ENCODE assay signal across 10 cellular contexts in genomic region chr10:71597821-71598498, GRCh38.
DNase-seq lines count a peak whose midpoint lies in the region; ATAC-seq and TF ChIP-seq lines count a peak whose summit lies in the region.
"Had no signal": no experiment of that assay in that cellular context is flagged by ENCODE, and none has a peak within 500 bp of the region (broad histone marks: within the 10 kb centered on the region; RNA-seq: fewer than 3 reads in every experiment).

No MANE protein-coding gene starts in this region.

- no peak overlapping the region for H3K27ac ChIP-seq in GM23338 (ENCODE audit: low read depth)
- H3K27ac ChIP-seq in VCaP: peak overlapping the region; percentile 43
- H3K27ac ChIP-seq in hepatocyte: peak overlapping the region; percentile 75
- peak overlapping the region; percentile 5 to 79 (median 65) for H3K27ac ChIP-seq in stomach

- H3K9me2 ChIP-seq in GM23338 (ENCODE audit: insufficient read depth) (no peaks in the 10 kb centered on the region), hepatocyte (replicated peaks; ENCODE audit: insufficient read depth) (no peaks in the 10 kb centered on the region)

- no peaks in the 10 kb centered on the region for H3K9me3 Mint-ChIP-seq in GM23338
- no peaks in the 10 kb centered on the region for H3K9me3 Mint-ChIP-seq in activated naive CD4-positive, alpha-beta T cell treated with anti-CD3 and anti-CD28 coated beads for 36 hours
- H3K9me3 Mint-ChIP-seq: central memory CD8-positive, alpha-beta T cell had no signal

- no peak overlapping the region for H3K4me3 Mint-ChIP-seq in GM23338
- no peak overlapping the region for H3K4me3 Mint-ChIP-seq in activated naive CD4-positive, alpha-beta T cell treated with anti-CD3 and anti-CD28 coated beads for 36 hours
- H3K4me3 Mint-ChIP-seq: central memory CD8-positive, alpha-beta T cell had no signal

- H3K4me1 ChIP-seq in GM23338 (ENCODE audit: insufficient read depth) (no peaks in the 10 kb centered on the region), hepatocyte (ENCODE audit: insufficient read depth) (peaks cover 10% of the 10 kb centered on the region), stomach (peaks cover 12 to 25% (median 19%) of the 10 kb centered on the region in 4 donors)

- H3K4me2 ChIP-seq in GM23338 (no peak overlapping the region), hepatocyte (no peak overlapping the region)

- H3K4me3 ChIP-seq in GM23338: no peak overlapping the region
- H3K4me3 ChIP-seq in hepatocyte: no peak overlapping the region
- no peak overlapping the region for H3K4me3 ChIP-seq in stomach

- TF ChIP-seq POLR2A in stomach (IDR thresholded peaks at IDR 0.05): no peak

- H3K4me1 Mint-ChIP-seq in GM23338: peaks cover 2% of the 10 kb centered on the region; the same call in 1 of the 3 replicates
- H3K4me1 Mint-ChIP-seq in activated naive CD4-positive, alpha-beta T cell treated with anti-CD3 and anti-CD28 coated beads for 36 hours (ENCODE audit: low read depth): peaks cover 6% of the 10 kb centered on the region
- H3K4me1 Mint-ChIP-seq: central memory CD8-positive, alpha-beta T cell had no signal

- H3K9me3 ChIP-seq in hepatocyte (ENCODE audit: low read depth) (no peaks in the 10 kb centered on the region), stomach (no peaks in the 10 kb centered on the region)

- intact Hi-C loops in stomach (cut with DNase I; ENCODE audit: low total_unique reads): no loop called here
- intact Hi-C loops in activated naive CD4-positive, alpha-beta T cell treated with anti-CD3 and anti-CD28 coated beads for 36 hours (cut with micrococcal nuclease): no loop called here

- DNase-seq in GM23338 (ENCODE audit: low spot score) (no peak), hepatocyte (ENCODE audit: low spot score) (no peak), stomach (no peak), NCI-H446 treated with DMSO at 0.1 percent for 48 hours (lab: John Stamatoyannopoulos, UW) (no peak)
- DNase-seq in stimulated activated CD4-positive, alpha-beta T cell treated with anti-CD3 and anti-CD28 coated beads, Interleukin-4, amount 100 ng/mL, for 1 hour: no peak
- DNase-seq in activated naive CD4-positive, alpha-beta T cell treated with anti-CD3 and anti-CD28 coated beads for 36 hours: no peak
- DNase-seq: NK-92 treated with Interleukin-12 subunit alpha and Interleukin-12 subunit beta, amount 100 ng/mL, for 24 hours had no signal

- H3K27me3 ChIP-seq in GM23338 (ENCODE audit: insufficient read depth) (no peaks in the 10 kb centered on the region), hepatocyte (no peaks in the 10 kb centered on the region), stomach (no peaks in the 10 kb centered on the region)

- no peaks in the 10 kb centered on the region for H3F3A ChIP-seq in GM23338 (replicated peaks; ENCODE audit: low read depth)

- H3K36me3 Mint-ChIP-seq in GM23338 (ENCODE audit: low read depth): no peaks in the 10 kb centered on the region
- no peaks in the 10 kb centered on the region for H3K36me3 Mint-ChIP-seq in activated naive CD4-positive, alpha-beta T cell treated with anti-CD3 and anti-CD28 coated beads for 36 hours (ENCODE audit: low read depth)

- 76% methylated on average over 12 of the region's 12 CpGs for WGBS in hepatocyte (ENCODE audit: low lambda C conversion rate, missing lambda C conversion rate)
- WGBS in stomach, 5 donors: 53 to 72% (median 61%) methylated on average over 12 of the region's 12 CpGs

- H3K36me3 ChIP-seq in GM23338 (ENCODE audit: insufficient read depth) (no peaks in the 10 kb centered on the region), hepatocyte (replicated peaks; ENCODE audit: insufficient read depth, low read depth) (no peaks in the 10 kb centered on the region), stomach (no peaks in the 10 kb centered on the region)

- no peak for TF ChIP-seq CTCF in GM23338 (conservative IDR thresholded peaks at IDR 0.05; ENCODE audit: low read depth in 2 of 2)
- TF ChIP-seq CTCF in VCaP (conservative IDR thresholded peaks at IDR 0.05): no peak
- TF ChIP-seq CTCF in hepatocyte (IDR thresholded peaks at IDR 0.05; ENCODE audit: poor library complexity): no peak
- TF ChIP-seq CTCF in stomach (IDR thresholded peaks at IDR 0.05): no peak

- peaks cover 4% of the 10 kb centered on the region for H3K27me3 Mint-ChIP-seq in GM23338 (ENCODE audit: insufficient read depth, low read depth, poor library complexity)
- no peaks in the 10 kb centered on the region for H3K27me3 Mint-ChIP-seq in activated naive CD4-positive, alpha-beta T cell treated with anti-CD3 and anti-CD28 coated beads for 36 hours (ENCODE audit: low read depth)
- H3K27me3 Mint-ChIP-seq: central memory CD8-positive, alpha-beta T cell had no signal

- no peaks in the 10 kb centered on the region for H4K20me1 ChIP-seq in GM23338 (replicated peaks; ENCODE audit: insufficient read depth)
- H4K20me1 ChIP-seq in hepatocyte (ENCODE audit: insufficient read depth, poor library complexity, severe bottlenecking): no peaks in the 10 kb centered on the region

- H3K79me2 ChIP-seq in GM23338 (replicated peaks; ENCODE audit: insufficient read depth) (no peaks in the 10 kb centered on the region), hepatocyte (no peaks in the 10 kb centered on the region)

- TF ChIP-seq EP300 in stomach (IDR thresholded peaks at IDR 0.05): no peak

- CTCF ChIA-PET in activated naive CD4-positive, alpha-beta T cell treated with anti-CD3 and anti-CD28 coated beads for 36 hours (lab: Charles Lee): interaction anchor here (0.7 to 1.0 kb wide), 2 partner anchors 14 to 214 kb away, joined by 3 read pairs; no protein-coding TSS in a partner anchor

- H3K27ac Mint-ChIP-seq in GM23338: no peak overlapping the region
- H3K27ac Mint-ChIP-seq in activated naive CD4-positive, alpha-beta T cell treated with anti-CD3 and anti-CD28 coated beads for 36 hours: no peak overlapping the region

- H2AFZ ChIP-seq in GM23338: no peak overlapping the region
- H2AFZ ChIP-seq in hepatocyte: no peak overlapping the region

- ATAC-seq in GM23338 (peak; percentile 49), GM19397 (IDR thresholded peaks at IDR 0.05; ENCODE audit: unreplicated experiment) (no peak)

TF ChIP-seq in GM23338, 12 proteins besides CTCF, POLR2A, EP300 and RAD21 (continues in another document):
- TF ChIP-seq JUNB (IDR thresholded peaks at IDR 0.05; ENCODE audit: unreplicated experiment) (no peak), POLR2AphosphoS5 (IDR thresholded peaks at IDR 0.05; ENCODE audit: low read depth) (no peak)
- TF ChIP-seq, protein P1, sequence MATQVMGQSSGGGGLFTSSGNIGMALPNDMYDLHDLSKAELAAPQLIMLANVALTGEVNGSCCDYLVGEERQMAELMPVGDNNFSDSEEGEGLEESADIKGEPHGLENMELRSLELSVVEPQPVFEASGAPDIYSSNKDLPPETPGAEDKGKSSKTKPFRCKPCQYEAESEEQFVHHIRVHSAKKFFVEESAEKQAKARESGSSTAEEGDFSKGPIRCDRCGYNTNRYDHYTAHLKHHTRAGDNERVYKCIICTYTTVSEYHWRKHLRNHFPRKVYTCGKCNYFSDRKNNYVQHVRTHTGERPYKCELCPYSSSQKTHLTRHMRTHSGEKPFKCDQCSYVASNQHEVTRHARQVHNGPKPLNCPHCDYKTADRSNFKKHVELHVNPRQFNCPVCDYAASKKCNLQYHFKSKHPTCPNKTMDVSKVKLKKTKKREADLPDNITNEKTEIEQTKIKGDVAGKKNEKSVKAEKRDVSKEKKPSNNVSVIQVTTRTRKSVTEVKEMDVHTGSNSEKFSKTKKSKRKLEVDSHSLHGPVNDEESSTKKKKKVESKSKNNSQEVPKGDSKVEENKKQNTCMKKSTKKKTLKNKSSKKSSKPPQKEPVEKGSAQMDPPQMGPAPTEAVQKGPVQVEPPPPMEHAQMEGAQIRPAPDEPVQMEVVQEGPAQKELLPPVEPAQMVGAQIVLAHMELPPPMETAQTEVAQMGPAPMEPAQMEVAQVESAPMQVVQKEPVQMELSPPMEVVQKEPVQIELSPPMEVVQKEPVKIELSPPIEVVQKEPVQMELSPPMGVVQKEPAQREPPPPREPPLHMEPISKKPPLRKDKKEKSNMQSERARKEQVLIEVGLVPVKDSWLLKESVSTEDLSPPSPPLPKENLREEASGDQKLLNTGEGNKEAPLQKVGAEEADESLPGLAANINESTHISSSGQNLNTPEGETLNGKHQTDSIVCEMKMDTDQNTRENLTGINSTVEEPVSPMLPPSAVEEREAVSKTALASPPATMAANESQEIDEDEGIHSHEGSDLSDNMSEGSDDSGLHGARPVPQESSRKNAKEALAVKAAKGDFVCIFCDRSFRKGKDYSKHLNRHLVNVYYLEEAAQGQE (IDR thresholded peaks at IDR 0.05; ENCODE audit: unreplicated experiment): no peak
